ENCODE assay signal across 6 cellular contexts in genomic region chr19:43984687-43985000, GRCh38. TPM values are rescaled to one million over a fixed set of nuclear protein-coding genes. Genes with fewer than 3 reads are reported as not detected.
DNase-seq lines count a peak whose midpoint lies in the region; ATAC-seq lines count a peak whose summit lies in the region.

No MANE protein-coding gene starts in this region.

- H3K9me3 ChIP-seq in HUES6 (ENCODE audit: control insufficient read depth, insufficient read depth, low read depth, low read length) = peaks cover 2% of the 10 kb centered on the region; the same call in 1 of the 2 replicates
- H3K9me3 ChIP-seq in esophagus (ENCODE audit: control insufficient read depth in 2 of 2, insufficient read depth in 1 of 2, low read depth in 1 of 2, low read length in 1 of 2) = peaks cover 0 to 2% of the 10 kb centered on the region in 2 donors
- H3K9me3 ChIP-seq in skeletal muscle tissue (ENCODE audit: control insufficient read depth in 3 of 3, low read length in 3 of 3) = peaks cover 0 to 12% (median 10%) of the 10 kb centered on the region in 3 donors

- H3K27me3 ChIP-seq in HUES6 (ENCODE audit: control insufficient read depth, insufficient read depth, low read length) = no peaks in the 10 kb centered on the region
- no peaks in the 10 kb centered on the region for H3K27me3 ChIP-seq in esophagus (ENCODE audit: control insufficient read depth in 1 of 2, insufficient read depth in 2 of 2, low read length in 2 of 2)
- no peaks in the 10 kb centered on the region for H3K27me3 ChIP-seq in skeletal muscle tissue (ENCODE audit: control insufficient read depth in 3 of 3, insufficient read depth in 3 of 3, low read length in 3 of 3)

- H3K9ac ChIP-seq in HUES6 (ENCODE audit: low read length) (peak overlapping the region; percentile 77), skeletal muscle tissue (ENCODE audit: low read depth in 1 of 3, low read length in 3 of 3) (peak overlapping the region; percentile 23 to 84 (median 27))

- peak; percentile 7 for DNase-seq in AG08396 (ENCODE audit: low spot score)
- no peak for DNase-seq in dermis blood vessel endothelial cell

- H3K4me3 ChIP-seq in HUES6 (ENCODE audit: low read depth, low read length) (peak overlapping the region; percentile 93), esophagus (ENCODE audit: low read depth in 1 of 2, low read length in 2 of 2) (peak overlapping the region; percentile 75 to 97), skeletal muscle tissue (ENCODE audit: low read length in 3 of 3) (peak overlapping the region; percentile 68 to 96 (median 92))

- H3K27ac ChIP-seq in HUES6 (ENCODE audit: low read depth, low read length) = no peak overlapping the region
- H3K27ac ChIP-seq in esophagus (ENCODE audit: low read depth in 2 of 2, low read length in 1 of 2) = peak overlapping the region in 1 of 2 donors; percentile 85
- no peak overlapping the region for H3K27ac ChIP-seq in skeletal muscle tissue (ENCODE audit: low read depth, low read length)

- ATAC-seq in GM21390 (IDR thresholded peaks at IDR 0.05; ENCODE audit: unreplicated experiment) = no peak

- H3K36me3 ChIP-seq in HUES6 (ENCODE audit: control insufficient read depth, insufficient read depth, low read length) (peaks cover 6% of the 10 kb centered on the region), esophagus (ENCODE audit: control insufficient read depth in 2 of 2, insufficient read depth in 2 of 2, low read length in 1 of 2) (peaks cover 0 to 3% of the 10 kb centered on the region in 2 donors), skeletal muscle tissue (ENCODE audit: control insufficient read depth in 3 of 3, insufficient read depth in 3 of 3, low read length in 3 of 3) (peaks cover 7 to 12% (median 11%) of the 10 kb centered on the region in 3 donors)

- 6 to 8% methylated on average over 14 of the region's 14 CpGs for WGBS in esophagus, 2 donors

- H3K4me1 ChIP-seq in HUES6 (ENCODE audit: control insufficient read depth, insufficient read depth, low read length) (no peaks in the 10 kb centered on the region), esophagus (ENCODE audit: control insufficient read depth in 2 of 2, insufficient read depth in 2 of 2, low read length in 1 of 2) (peaks cover 0 to 6% of the 10 kb centered on the region in 2 donors), skeletal muscle tissue (ENCODE audit: control insufficient read depth in 3 of 3, insufficient read depth in 3 of 3, low read length in 3 of 3) (peaks cover 0 to 2% (median 0%) of the 10 kb centered on the region in 3 donors)

RNA-seq across cellular contexts. Expression of gene ZNF155, which starts 0.7 kb away (rescaled TPM):
- polyA plus RNA-seq in esophagus = 1 to 10 TPM; 2.9 to 3.4 TPM
- total RNA-seq in skeletal muscle tissue (13.0 TPM), dermis blood vessel endothelial cell (6.6 and 9.5 TPM in 2 replicates)

RNA-seq across cellular contexts. Expression of gene ZNF230, which starts 18.1 kb away (rescaled TPM):
- polyA plus RNA-seq in esophagus = 1 to 10 TPM; 1.1 to 1.4 TPM
- total RNA-seq in skeletal muscle tissue (4.2 TPM), dermis blood vessel endothelial cell (2.6 and 3.7 TPM in 2 replicates)

RNA-seq across cellular contexts. Expression of gene ZNF221, which starts 33.6 kb away (rescaled TPM):
- polyA plus RNA-seq in esophagus = 1 to 10 TPM in 1 of 2 donors, under 1 TPM in 1; 0.42 to 1.2 TPM
- total RNA-seq in skeletal muscle tissue (6.3 TPM), dermis blood vessel endothelial cell (4.9 and 6.8 TPM in 2 replicates)

RNA-seq across cellular contexts. Expression of gene ZNF222, which starts 40.5 kb away (rescaled TPM):
- 1 to 10 TPM; 1.4 to 1.6 TPM for polyA plus RNA-seq in esophagus
- total RNA-seq in skeletal muscle tissue = 5.7 TPM
- total RNA-seq in dermis blood vessel endothelial cell = 4.8 and 7.5 TPM in 2 replicates

RNA-seq across cellular contexts. Expression of gene ZNF45, which starts 49.6 kb away (rescaled TPM):
- 1 to 10 TPM; 3.0 to 3.2 TPM for polyA plus RNA-seq in esophagus
- total RNA-seq in skeletal muscle tissue = 13.0 TPM
- 19.2 and 21.0 TPM in 2 replicates for total RNA-seq in dermis blood vessel endothelial cell
